In genomic region chr19:49201042-49201441, GRCh38 we compare ENCODE assay signal across 19 cellular contexts. TPM values are rescaled to one million over a fixed set of nuclear protein-coding genes. Genes with fewer than 3 reads are reported as not detected.
"Had no signal": no experiment of that assay in that cellular context is flagged by ENCODE, and none has a peak within 500 bp of the region (broad histone marks: within the 10 kb centered on the region; RNA-seq: fewer than 3 reads in every experiment).

No MANE protein-coding gene starts in this region.

- H3K27ac Mint-ChIP-seq: activated CD4-positive, alpha-beta T cell treated with anti-CD3 and anti-CD28 coated beads, Interleukin-2, amount 10 ng/mL, durations not matched to agents 7 days and 5 days; activated CD8-positive, alpha-beta T cell treated with anti-CD3 and anti-CD28 coated beads, Interleukin-2, amount 10 ng/mL, durations not matched to agents 7 days and 5 days; activated naive CD8-positive, alpha-beta T cell treated with anti-CD3 and anti-CD28 coated beads, Interleukin-2, amount 10 ng/mL, durations not matched to agents 7 days and 5 days; activated T-cell treated with anti-CD3 and anti-CD28 coated beads, Interleukin-2, amount 50 U/mL, for 24 hours; activated T-helper 2 cell treated with anti-CD3 and anti-CD28 coated beads, Interferon-gamma antibody, Interleukin-2, Interleukin-4, amounts not matched to agents 10 μg/mL and 5 μg/mL and 100 μg/mL, durations not matched to agents 14 hours and 24 hours and 36 hours; endodermal cell; mesothelial cell of epicardium; nephron progenitor cell had no signal

- H3K27me3 Mint-ChIP-seq: activated CD4-positive, alpha-beta T cell treated with anti-CD3 and anti-CD28 coated beads, Interleukin-2, amount 10 ng/mL, durations not matched to agents 7 days and 5 days; activated naive CD8-positive, alpha-beta T cell treated with anti-CD3 and anti-CD28 coated beads, Interleukin-2, amount 10 ng/mL, durations not matched to agents 7 days and 5 days had no signal

- H3K9me3 ChIP-seq: thyroid gland had no signal

- H3K27ac ChIP-seq: thyroid gland had no signal

- H3K4me3 ChIP-seq: lung, thyroid gland had no signal

- DNase-seq: activated CD4-positive, alpha-beta T cell treated with anti-CD3 and anti-CD28 coated beads, Interleukin-2, amount 10 ng/mL, durations not matched to agents 7 days and 5 days; activated CD8-positive, alpha-beta T cell treated with anti-CD3 and anti-CD28 coated beads, Interleukin-2, amount 10 ng/mL, durations not matched to agents 7 days and 5 days; activated naive CD4-positive, alpha-beta T cell treated with Interleukin-2 at 50 U/mL for 16 hours; activated naive CD8-positive, alpha-beta T cell treated with anti-CD3 and anti-CD28 coated beads, Interleukin-2, amount 10 ng/mL, durations not matched to agents 7 days and 5 days; amygdala; foreskin melanocyte; glutamatergic neuron; hypothalamus; nephron progenitor cell; stimulated activated naive CD4-positive, alpha-beta T cell treated with Interleukin-2 at 50 U/mL for 16 hours; T-helper 9 cell; thyroid gland had no signal

- ATAC-seq: activated CD4-positive, CD25-positive, alpha-beta regulatory T cell treated with anti-CD3 and anti-CD28 coated beads, Interleukin-2, amount 50 U/mL, for 24 hours; left lobe of liver had no signal

- H3K9me3 Mint-ChIP-seq: activated CD4-positive, alpha-beta T cell treated with anti-CD3 and anti-CD28 coated beads, Interleukin-2, amount 10 ng/mL, durations not matched to agents 7 days and 5 days; activated naive CD8-positive, alpha-beta T cell treated with anti-CD3 and anti-CD28 coated beads, Interleukin-2, amount 10 ng/mL, durations not matched to agents 7 days and 5 days; activated T-cell treated with anti-CD3 and anti-CD28 coated beads, Interleukin-2, amount 50 U/mL, for 24 hours; activated T-helper 2 cell treated with anti-CD3 and anti-CD28 coated beads, Interferon-gamma antibody, Interleukin-2, Interleukin-4, amounts not matched to agents 10 μg/mL and 5 μg/mL and 100 μg/mL, durations not matched to agents 14 hours and 24 hours and 36 hours; endodermal cell; mesothelial cell of epicardium had no signal

- H3K27me3 ChIP-seq: thyroid gland had no signal

- H3K4me3 Mint-ChIP-seq: activated CD4-positive, alpha-beta T cell treated with anti-CD3 and anti-CD28 coated beads, Interleukin-2, amount 10 ng/mL, durations not matched to agents 7 days and 5 days; activated CD8-positive, alpha-beta T cell treated with anti-CD3 and anti-CD28 coated beads, Interleukin-2, amount 10 ng/mL, durations not matched to agents 7 days and 5 days; activated naive CD8-positive, alpha-beta T cell treated with anti-CD3 and anti-CD28 coated beads, Interleukin-2, amount 10 ng/mL, durations not matched to agents 7 days and 5 days; activated T-cell treated with anti-CD3 and anti-CD28 coated beads, Interleukin-2, amount 50 U/mL, for 24 hours; endodermal cell; mesothelial cell of epicardium; nephron progenitor cell had no signal

- H3K36me3 Mint-ChIP-seq: activated naive CD8-positive, alpha-beta T cell treated with anti-CD3 and anti-CD28 coated beads, Interleukin-2, amount 10 ng/mL, durations not matched to agents 7 days and 5 days had no signal

- H3K4me1 Mint-ChIP-seq: endodermal cell, mesothelial cell of epicardium had no signal

RNA-seq across cellular contexts. Expression of gene TRPM4, which starts 43.5 kb away (rescaled TPM):
- total RNA-seq: activated CD8-positive, alpha-beta T cell treated with anti-CD3 and anti-CD28 coated beads, Interleukin-2, amount 10 ng/mL, durations not matched to agents 7 days and 5 days had no signal

RNA-seq across cellular contexts. Expression of gene HRC, which starts 45.8 kb away (rescaled TPM):
- total RNA-seq: activated CD4-positive, alpha-beta T cell treated with anti-CD3 and anti-CD28 coated beads, Interleukin-2, amount 10 ng/mL, durations not matched to agents 7 days and 5 days; activated CD8-positive, alpha-beta T cell treated with anti-CD3 and anti-CD28 coated beads, Interleukin-2, amount 10 ng/mL, durations not matched to agents 7 days and 5 days; activated naive CD8-positive, alpha-beta T cell treated with anti-CD3 and anti-CD28 coated beads, Interleukin-2, amount 10 ng/mL, durations not matched to agents 7 days and 5 days; activated T-helper 2 cell treated with anti-CD3 and anti-CD28 coated beads, Interferon-gamma antibody, Interleukin-2, Interleukin-4, amounts not matched to agents 10 μg/mL and 5 μg/mL and 100 μg/mL, durations not matched to agents 14 hours and 24 hours and 36 hours; left lobe of liver had no signal
